In genomic region chr7:131071786-131072504, GRCh38 we compare ENCODE assay signal across 8 cellular contexts.
DNase-seq lines count a peak whose midpoint lies in the region; ATAC-seq and TF ChIP-seq lines count a peak whose summit lies in the region.

No MANE protein-coding gene starts in this region.

- no peak for ATAC-seq in HG03039 (IDR thresholded peaks at IDR 0.05; ENCODE audit: unreplicated experiment)
- no peak for ATAC-seq in HG02938 (IDR thresholded peaks at IDR 0.05; ENCODE audit: unreplicated experiment)

- H3K4me3 ChIP-seq in PC-9 (no peak overlapping the region), colonic mucosa (no peak overlapping the region), muscle layer of duodenum (ENCODE audit: low read depth in 1 of 2, low read length in 2 of 2) (peak overlapping the region in 1 of 2 donors; percentile 32)

- H3K27me3 ChIP-seq in PC-9 (ENCODE audit: insufficient read depth, low read depth) (no peaks in the 10 kb centered on the region), colonic mucosa (no peaks in the 10 kb centered on the region), muscle layer of duodenum (ENCODE audit: low read depth, low read length) (no peaks in the 10 kb centered on the region)

- BruUV-seq in PC-9 (replicated peaks; lab: Mats Ljungman, UMichigan), result no TSS peak

- intact Hi-C loops in PC-9 (cut with micrococcal nuclease; ENCODE audit: unreplicated experiment), result no loop called here
- intact Hi-C loops in colonic mucosa (cut with DNase I), result loop anchor here (10.0 kb wide), 1 partner anchor 353 kb away; no protein-coding TSS in a partner anchor

- H3K79me2 ChIP-seq in PC-9 (ENCODE audit: low read depth), result peaks cover 93% of the 10 kb centered on the region

- CTCF ChIA-PET in PC-9 (lab: Charles Lee), result interaction anchor here (0.5 to 0.6 kb wide), 2 partner anchors 106 to 1093 kb away, joined by 3 read pairs; no protein-coding TSS in a partner anchor

- peaks cover 3% of the 10 kb centered on the region for H3K4me1 ChIP-seq in PC-9 (replicated peaks; ENCODE audit: insufficient read depth)
- H3K4me1 ChIP-seq in colonic mucosa, result no peaks in the 10 kb centered on the region
- peaks cover 6 to 51% of the 10 kb centered on the region in 2 donors for H3K4me1 ChIP-seq in muscle layer of duodenum (ENCODE audit: control insufficient read depth in 1 of 2, insufficient read depth in 2 of 2, low read length in 2 of 2)

- H3F3A ChIP-seq in PC-9 (ENCODE audit: insufficient read depth, low read depth), result peaks cover 71% of the 10 kb centered on the region

- no peak overlapping the region for H3K9ac ChIP-seq in colonic mucosa (ENCODE audit: low read depth in 2 of 2, low read length in 2 of 2)

- no peaks in the 10 kb centered on the region for H3K9me2 ChIP-seq in PC-9 (ENCODE audit: insufficient read depth)

- POLR2A ChIA-PET in PC-9 (lab: Charles Lee; ENCODE audit: unreplicated experiment), result no interaction called here

- H3K9me3 ChIP-seq in PC-9 (ENCODE audit: insufficient read depth, low read depth) (no peaks in the 10 kb centered on the region), colonic mucosa (no peaks in the 10 kb centered on the region), muscle layer of duodenum (ENCODE audit: control insufficient read depth in 1 of 2, low read length in 2 of 2) (no peaks in the 10 kb centered on the region)

- H3K4me2 ChIP-seq in PC-9, result no peak overlapping the region

- peak; percentile 60 for DNase-seq in activated effector memory CD4-positive, alpha-beta T cell treated with anti-CD3 and anti-CD28 coated beads, Interleukin-2, amount 50 U/mL, for 16 hours
- DNase-seq in activated effector memory CD4-positive, alpha-beta T cell treated with Interleukin-2 at 50 U/mL for 16 hours, result no peak
- DNase-seq in PC-9 (no peak), colonic mucosa (no peak), mesenteric fat pad (ENCODE audit: low spot score) (no peak)

- peaks cover 83% of the 10 kb centered on the region for H4K20me1 ChIP-seq in PC-9 (ENCODE audit: insufficient read depth)

- H3K27ac ChIP-seq in PC-9 (no peak overlapping the region), colonic mucosa (peak overlapping the region; percentile 22), muscle layer of duodenum (ENCODE audit: low read length) (peak overlapping the region; percentile 52)

- H2AFZ ChIP-seq in PC-9, result no peak overlapping the region

- peak; percentile 60; the same call in 1 of the 2 replicates for TF ChIP-seq CTCF in PC-9 (conservative IDR thresholded peaks at IDR 0.05)
- no peak for TF ChIP-seq CTCF in colonic mucosa (IDR thresholded peaks at IDR 0.05)

- H3K36me3 ChIP-seq in PC-9 (ENCODE audit: low read depth) (peaks cover 54% of the 10 kb centered on the region), colonic mucosa (no peaks in the 10 kb centered on the region), muscle layer of duodenum (ENCODE audit: control insufficient read depth in 1 of 2, insufficient read depth in 2 of 2, low read length in 2 of 2) (peaks cover 0 to 2% of the 10 kb centered on the region in 2 donors)
